Comparison of ENCODE assay signal across 13 cellular contexts in the genomic region with DNA sequence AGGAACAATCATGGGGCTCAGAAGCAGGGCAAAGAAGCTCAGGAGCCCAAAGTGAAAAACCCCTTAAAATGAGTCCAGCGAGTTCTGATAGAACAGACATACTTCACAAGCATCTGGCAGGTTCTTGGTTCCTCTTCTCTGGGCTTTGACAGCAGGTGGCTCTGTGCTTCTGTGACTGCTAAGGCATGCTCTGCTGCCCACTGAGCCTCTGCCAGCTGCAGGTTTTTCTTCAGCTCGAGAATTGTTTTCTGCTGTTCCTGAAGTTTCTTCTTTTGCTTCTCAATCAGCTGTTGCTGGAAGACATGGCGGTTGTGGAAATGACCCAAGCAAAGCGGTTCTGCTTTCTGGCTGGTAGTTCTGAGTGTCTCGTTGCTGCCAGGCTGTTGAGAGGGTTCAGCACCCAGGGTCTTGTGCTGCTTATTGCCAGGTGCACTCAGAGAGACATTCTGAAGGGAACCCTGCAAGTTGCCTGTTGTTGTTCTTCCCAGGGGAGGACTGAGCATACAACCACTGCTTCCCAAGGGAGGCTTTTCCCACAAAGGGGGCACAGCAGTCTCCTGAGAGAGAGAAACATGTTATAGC. TPM values are rescaled to one million over a fixed set of nuclear protein-coding genes. Genes with fewer than 3 reads are reported as not detected.
DNase-seq lines count a peak whose midpoint lies in the region; ATAC-seq and TF ChIP-seq lines count a peak whose summit lies in the region.
"Had no signal": no experiment of that assay in that cellular context is flagged by ENCODE, and none has a peak within 500 bp of the region (broad histone marks: within the 10 kb centered on the region; RNA-seq: fewer than 3 reads in every experiment).

No MANE protein-coding gene starts in this region.

- TF ChIP-seq CTCF in Peyer's patch (IDR thresholded peaks at IDR 0.05) = peak in 1 of 6 experiments; percentile 9

- no peaks in the 10 kb centered on the region for H3K27me3 ChIP-seq in Peyer's patch
- H3K27me3 ChIP-seq: ascending aorta had no signal

- H3K4me3 ChIP-seq in Peyer's patch = no peak overlapping the region
- H3K4me3 ChIP-seq: ascending aorta had no signal

- no peaks in the 10 kb centered on the region for H3K4me1 ChIP-seq in Peyer's patch
- H3K4me1 ChIP-seq: ascending aorta had no signal

- peak in 2 of 3 donors; percentile 68 to 78 for DNase-seq in Peyer's patch
- no peak for DNase-seq in occipital lobe (lab: John Stamatoyannopoulos, UW)
- no peak for DNase-seq in amniotic stem cell (lab: John Stamatoyannopoulos, UW)
- no peak for DNase-seq in EL
- DNase-seq: activated CD8-positive, alpha-beta memory T cell treated with anti-CD3 and anti-CD28 coated beads for 24 hours; islet precursor cell; stimulated activated CD4-positive, alpha-beta T cell treated with anti-CD3 and anti-CD28 coated beads, Interleukin-2, amount 100 ng/mL, for 48 hours had no signal

- no peak for TF ChIP-seq POLR2A in GM18505 (IDR thresholded peaks at IDR 0.05; ENCODE audit: borderline replicate concordance, extremely low read depth, insufficient read depth, insufficient read length)
- no peak for TF ChIP-seq POLR2A in Peyer's patch (IDR thresholded peaks at IDR 0.05)

- no peaks in the 10 kb centered on the region for H3K9me3 ChIP-seq in Peyer's patch
- H3K9me3 ChIP-seq: ascending aorta had no signal

- ATAC-seq in GM18505 (IDR thresholded peaks at IDR 0.05; ENCODE audit: unreplicated experiment) = peak; percentile 100
- peak; percentile 93 for ATAC-seq in GM21360 (IDR thresholded peaks at IDR 0.05; ENCODE audit: unreplicated experiment)
- peak; percentile 81 for ATAC-seq in HG03045 (IDR thresholded peaks at IDR 0.05; ENCODE audit: unreplicated experiment)
- ATAC-seq in HG02852 (IDR thresholded peaks at IDR 0.05; ENCODE audit: unreplicated experiment) = no peak

- H3K27ac ChIP-seq in Peyer's patch = peak overlapping the region in 2 of 4 donors; percentile 40 to 64
- H3K27ac ChIP-seq: ascending aorta, epithelial cell of prostate had no signal

- peaks cover 0 to 14% (median 0%) of the 10 kb centered on the region in 3 donors for H3K36me3 ChIP-seq in Peyer's patch

RNA-seq across cellular contexts. Expression of a gene that starts 50.8 kb away (rescaled TPM):
- total RNA-seq in Peyer's patch (10 to 100 TPM in 1 of 4 donors, 1 to 10 TPM in 3; 3.3 to 25.6 (median 7.4) TPM), occipital lobe (6.6 TPM)

RNA-seq across cellular contexts. Expression of a gene that starts 51.0 kb away (rescaled TPM):
- total RNA-seq in Peyer's patch (10 to 100 TPM; 12.2 to 44.2 (median 26.2) TPM), occipital lobe (22.0 TPM)

RNA-seq across cellular contexts. Expression of a gene that starts 57.7 kb away (rescaled TPM):
- total RNA-seq in Peyer's patch (10 to 100 TPM; 15.7 to 27.2 (median 25.2) TPM), occipital lobe (12.2 TPM)

Comparison
In these comparisons a context has a peak if more than half of its experiments do, and no peak if none do; other contexts are left out.
1. DNase-seq: peak in Peyer's patch (2 of 3); none in occipital lobe (single experiment), amniotic stem cell (single experiment) and EL (single experiment).